Comparison of ENCODE assay signal across 7 cellular contexts in genomic region chr9:63342528-63342927, GRCh38.
DNase-seq lines count a peak whose midpoint lies in the region; TF ChIP-seq lines count a peak whose summit lies in the region.
"Not testable (repeated sequence)": the region's sequence is repeated elsewhere in the genome, so short reads cannot be mapped to it uniquely, and the experiment has no call there.

No MANE protein-coding gene starts in this region.

- dilution Hi-C loops in mammary epithelial cell (cut with HindIII; ENCODE audit: low sequenced_read_pairs) = not testable (repeated sequence)

- not testable (repeated sequence) for BruUV-seq in mammary epithelial cell (replicated peaks; lab: Mats Ljungman, UMichigan)

- H3K9me3 ChIP-seq in mammary epithelial cell (replicated peaks; ENCODE audit: insufficient read depth, low read length); osteoblast (ENCODE audit: low read depth, low read length): not testable (repeated sequence)

- 37% methylated on average over 2 of the region's 4 CpGs for WGBS in mammary epithelial cell (ENCODE audit: low coverage, missing lambda C conversion rate)

- H3K27ac Mint-ChIP-seq in activated CD4-positive, alpha-beta T cell treated with anti-CD3 and anti-CD28 coated beads, Interleukin-2, amount 10 ng/mL, durations not matched to agents 7 days and 5 days = peak overlapping the region; percentile 10

- H3K27me3 Mint-ChIP-seq in activated CD4-positive, alpha-beta T cell treated with anti-CD3 and anti-CD28 coated beads, Interleukin-2, amount 10 ng/mL, durations not matched to agents 7 days and 5 days = not testable (repeated sequence)

- not testable (repeated sequence) for H3K27me3 ChIP-seq in mammary epithelial cell (ENCODE audit: insufficient read depth, low read length); osteoblast (ENCODE audit: insufficient read depth, low read length)

- CTCF ChIA-PET in activated CD4-positive, alpha-beta T cell treated with anti-CD3 and anti-CD28 coated beads, Interleukin-2, amount 10 ng/mL, durations not matched to agents 7 days and 5 days (lab: Charles Lee); mammary epithelial cell (lab: Charles Lee; ENCODE audit: low non-redundant PET): not testable (repeated sequence)

- not testable (repeated sequence) for H3K27ac ChIP-seq in mammary epithelial cell (ENCODE audit: insufficient read depth, low read depth, low read length); osteoblast (ENCODE audit: low read depth, low read length)

- peak; percentile 58 for DNase-seq in HCEC 1CT
- peak; percentile 13 for DNase-seq in NB4 (ENCODE audit: low read depth)
- not testable (repeated sequence) for DNase-seq in activated CD4-positive, alpha-beta T cell treated with anti-CD3 and anti-CD28 coated beads, Interleukin-2, amount 10 ng/mL, durations not matched to agents 7 days and 5 days; osteoblast (ENCODE audit: insufficient read length, low spot score, missing footprints)
- DNase-seq in mammary epithelial cell = peak; percentile 6
- peak; percentile 31 for DNase-seq in fibroblast of mammary gland (ENCODE audit: low read depth)
- peak; percentile 14 for DNase-seq in iris pigment epithelial cell (ENCODE audit: low read depth)

- H3K4me1 ChIP-seq in mammary epithelial cell (ENCODE audit: insufficient read depth, low read length); osteoblast (ENCODE audit: insufficient read depth, low read length): not testable (repeated sequence)

- not testable (repeated sequence) for H4K20me1 ChIP-seq in mammary epithelial cell (ENCODE audit: insufficient read depth, low read length); osteoblast (ENCODE audit: insufficient read depth, low read length)

- not testable (repeated sequence) for H3K4me3 ChIP-seq in NB4 (ENCODE audit: low read depth, low read length); mammary epithelial cell (replicated peaks in 1 of 3; ENCODE audit: insufficient read depth in 1 of 3, low read depth in 2 of 3, low read length in 3 of 3); fibroblast of mammary gland (ENCODE audit: control insufficient read depth, low read depth, low read length); osteoblast (ENCODE audit: insufficient read depth, low read length)

- not testable (repeated sequence) for H2AFZ ChIP-seq in mammary epithelial cell (ENCODE audit: low read depth, low read length)
- peak overlapping the region; percentile 68 for H2AFZ ChIP-seq in osteoblast (ENCODE audit: low read length)

- intact Hi-C loops in mammary epithelial cell (cut with micrococcal nuclease) = not testable (repeated sequence)

- H3K4me2 ChIP-seq in mammary epithelial cell (ENCODE audit: insufficient read depth, low read depth, low read length); osteoblast (ENCODE audit: insufficient read depth, low read length): not testable (repeated sequence)

- not testable (repeated sequence) for H3K9ac ChIP-seq in mammary epithelial cell (ENCODE audit: insufficient read depth, low read length)

- peaks cover 23% of the 10 kb centered on the region for H3K4me1 Mint-ChIP-seq in activated CD4-positive, alpha-beta T cell treated with anti-CD3 and anti-CD28 coated beads, Interleukin-2, amount 10 ng/mL, durations not matched to agents 7 days and 5 days

- not testable (repeated sequence) for H3K9me3 Mint-ChIP-seq in activated CD4-positive, alpha-beta T cell treated with anti-CD3 and anti-CD28 coated beads, Interleukin-2, amount 10 ng/mL, durations not matched to agents 7 days and 5 days

- not testable (repeated sequence) for TF ChIP-seq CTCF in NB4 (IDR thresholded peaks at IDR 0.05; ENCODE audit: low read depth, low read length); mammary epithelial cell (conservative IDR thresholded peaks at IDR 0.05 in 1 of 2, IDR thresholded peaks at IDR 0.05 in 1 of 2; ENCODE audit: extremely low read depth in 1 of 2, insufficient read depth in 1 of 2, low read depth in 1 of 2, low read length in 2 of 2); fibroblast of mammary gland (conservative IDR thresholded peaks at IDR 0.05; ENCODE audit: control insufficient read depth, insufficient read depth, low read depth, low read length); osteoblast (IDR thresholded peaks at IDR 0.05; ENCODE audit: extremely low read depth, low read depth, low read length)

- H3K36me3 Mint-ChIP-seq in activated CD4-positive, alpha-beta T cell treated with anti-CD3 and anti-CD28 coated beads, Interleukin-2, amount 10 ng/mL, durations not matched to agents 7 days and 5 days (ENCODE audit: low read depth) = not testable (repeated sequence)

- H3K36me3 ChIP-seq in mammary epithelial cell (ENCODE audit: insufficient read depth, low read length); osteoblast (ENCODE audit: insufficient read depth, low read length): not testable (repeated sequence)

- POLR2A ChIA-PET in activated CD4-positive, alpha-beta T cell treated with anti-CD3 and anti-CD28 coated beads, Interleukin-2, amount 10 ng/mL, durations not matched to agents 7 days and 5 days (lab: Charles Lee) = not testable (repeated sequence)

- in situ Hi-C loops in mammary epithelial cell (cut with MboI; ENCODE audit: low sequenced_read_pairs in 2 of 2) = not testable (repeated sequence)

- not testable (repeated sequence) for H3K79me2 ChIP-seq in mammary epithelial cell (ENCODE audit: insufficient read depth, low read length); osteoblast (ENCODE audit: insufficient read depth, low read length)

- TF ChIP-seq POLR2A in NB4 (IDR thresholded peaks at IDR 0.05; ENCODE audit: extremely low read depth, insufficient read length) = not testable (repeated sequence)

- H3K4me3 Mint-ChIP-seq in activated CD4-positive, alpha-beta T cell treated with anti-CD3 and anti-CD28 coated beads, Interleukin-2, amount 10 ng/mL, durations not matched to agents 7 days and 5 days = not testable (repeated sequence)
